Comparison of ENCODE assay signal across 10 cellular contexts in the genomic region with DNA sequence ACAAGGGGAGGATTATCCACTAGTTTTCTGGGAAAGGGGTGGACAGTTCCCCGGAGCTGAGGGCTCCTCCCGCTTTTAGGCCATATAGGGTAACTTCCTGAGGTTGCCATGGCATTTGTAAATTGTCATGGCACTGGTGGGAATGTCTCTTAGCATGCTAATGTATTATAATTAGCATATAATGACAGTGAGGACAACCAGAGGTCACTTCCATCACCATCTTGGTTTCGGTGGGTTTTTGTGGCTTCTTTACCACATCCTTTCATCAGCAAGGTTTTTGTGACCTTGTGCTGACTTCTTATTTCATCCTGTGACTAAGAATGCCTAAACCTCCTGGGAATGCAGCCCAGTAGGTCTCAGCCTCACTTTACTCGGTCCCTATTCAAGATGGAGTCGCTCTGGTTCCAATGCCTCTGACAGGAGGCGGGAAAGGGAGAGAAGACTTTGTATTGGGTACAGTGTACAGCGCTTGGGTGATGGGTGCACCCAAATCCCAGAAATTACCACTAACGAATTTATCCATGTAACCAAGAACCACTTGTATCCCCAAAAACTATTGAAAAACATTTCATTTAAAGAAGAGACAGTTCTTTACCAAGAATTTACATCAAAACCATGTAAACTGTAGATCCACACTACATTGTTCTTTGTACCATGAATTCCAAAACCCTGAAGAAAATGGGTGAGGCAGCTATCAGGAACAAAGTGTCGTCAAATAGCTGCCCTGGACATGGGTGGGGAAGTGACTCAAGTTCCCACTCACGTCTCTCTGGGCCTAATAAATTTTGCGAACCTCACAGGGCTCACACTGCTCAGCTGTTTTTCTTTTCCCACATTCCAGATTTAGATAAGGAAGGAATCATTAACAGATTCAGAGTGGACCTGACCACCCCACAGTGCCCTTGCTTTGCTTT. TPM values are rescaled to one million over a fixed set of nuclear protein-coding genes. Genes with fewer than 3 reads are reported as not detected.
DNase-seq lines count a peak whose midpoint lies in the region; FAIRE-seq and TF ChIP-seq lines count a peak whose summit lies in the region.
"Had no signal": no experiment of that assay in that cellular context is flagged by ENCODE, and none has a peak within 500 bp of the region (broad histone marks: within the 10 kb centered on the region; RNA-seq: fewer than 3 reads in every experiment).

No MANE protein-coding gene starts in this region.

- H3K4me2 ChIP-seq in keratinocyte (ENCODE audit: control insufficient read depth, extremely low read depth, insufficient read depth, low read depth, low read length) (peak overlapping the region; percentile 45), neural progenitor cell (no peak overlapping the region)

- H3K9me3 Mint-ChIP-seq in HFFc6 (no peaks in the 10 kb centered on the region), neural progenitor cell (no peaks in the 10 kb centered on the region)

- H3K36me3 ChIP-seq in keratinocyte (ENCODE audit: control insufficient read depth in 2 of 2, extremely low read depth in 1 of 2, insufficient read depth in 2 of 2, low read length in 2 of 2) (no peaks in the 10 kb centered on the region), neural progenitor cell (no peaks in the 10 kb centered on the region)

- H3K4me1 Mint-ChIP-seq in HFFc6 (ENCODE audit: low read depth): peaks cover 41% of the 10 kb centered on the region
- peaks cover 7% of the 10 kb centered on the region for H3K4me1 Mint-ChIP-seq in neural progenitor cell

- no peak overlapping the region for H3K9ac ChIP-seq in keratinocyte (ENCODE audit: control insufficient read depth, extremely low read depth, insufficient read depth, low read length)
- H3K9ac ChIP-seq in neural progenitor cell: no peak overlapping the region

- no peaks in the 10 kb centered on the region for H3K9me1 ChIP-seq in keratinocyte (ENCODE audit: control insufficient read depth, extremely low read depth, insufficient read depth, low read length)

- DNase-seq in GDM1 (lab: John Stamatoyannopoulos, UW) (peak; percentile 21), HFFc6 (peak; percentile 75), SKM-1 (lab: John Stamatoyannopoulos, UW; ENCODE audit: unreplicated experiment) (peak; percentile 54), keratinocyte (ENCODE audit: low read depth, low spot score) (no peak), NCI-H2227 (lab: John Stamatoyannopoulos, UW; ENCODE audit: unreplicated experiment) (no peak), globus pallidus (ENCODE audit: low spot score) (no peak), neural progenitor cell (ENCODE audit: low spot score) (no peak), kidney glomerular epithelial cell (lab: John Stamatoyannopoulos, UW) (no peak)
- DNase-seq: hypothalamus, NCI-H1436 treated with DMSO at 0.1 percent for 48 hours had no signal

- no peaks in the 10 kb centered on the region for H3K79me2 ChIP-seq in keratinocyte (ENCODE audit: control insufficient read depth, insufficient read depth, low read length)
- H3K79me2 ChIP-seq in neural progenitor cell (ENCODE audit: low read depth): no peaks in the 10 kb centered on the region

- no peaks in the 10 kb centered on the region for H3K9me3 ChIP-seq in keratinocyte (ENCODE audit: control insufficient read depth, low read depth, low read length)
- no peaks in the 10 kb centered on the region for H3K9me3 ChIP-seq in neural progenitor cell (ENCODE audit: low read depth)

- peaks cover 32% of the 10 kb centered on the region for H3K4me1 ChIP-seq in keratinocyte (ENCODE audit: control insufficient read depth, extremely low read depth, insufficient read depth, low read length)
- no peaks in the 10 kb centered on the region for H3K4me1 ChIP-seq in neural progenitor cell

- H3K27me3 Mint-ChIP-seq in HFFc6 (ENCODE audit: insufficient read depth) (peaks cover 13% of the 10 kb centered on the region), neural progenitor cell (ENCODE audit: insufficient read depth, low read depth) (peaks cover 5% of the 10 kb centered on the region)

- H3K4me3 ChIP-seq in keratinocyte (ENCODE audit: control insufficient read depth in 2 of 3, extremely low read depth in 1 of 3, insufficient read depth in 2 of 3, low read depth in 1 of 3, low read length in 3 of 3): peak overlapping the region in 1 of 3 experiments; percentile 14
- no peak overlapping the region for H3K4me3 ChIP-seq in neural progenitor cell

- peak overlapping the region; percentile 28 for H3K27ac ChIP-seq in keratinocyte (ENCODE audit: control insufficient read depth, insufficient read depth, low read length)
- no peak overlapping the region for H3K27ac ChIP-seq in neural progenitor cell

- H3K27me3 ChIP-seq in keratinocyte (ENCODE audit: control insufficient read depth, extremely low read depth, insufficient read depth, low read length) (no peaks in the 10 kb centered on the region), neural progenitor cell (no peaks in the 10 kb centered on the region)

- dilution Hi-C loops in keratinocyte (cut with MboI; ENCODE audit: extremely low pct_ligation_motif_present, low sequenced_read_pairs): no loop called here

- no peaks in the 10 kb centered on the region for H3K36me3 Mint-ChIP-seq in HFFc6 (ENCODE audit: low read depth)
- H3K36me3 Mint-ChIP-seq in neural progenitor cell: peaks cover 1% of the 10 kb centered on the region

- no peaks in the 10 kb centered on the region for H3F3A ChIP-seq in neural progenitor cell (ENCODE audit: low read depth)

- TF ChIP-seq CTCF in HFFc6 (IDR thresholded peaks at IDR 0.05) (no peak), keratinocyte (optimal IDR thresholded peaks at IDR 0.05 in 1 of 3, IDR thresholded peaks at IDR 0.05 in 1 of 3, conservative IDR thresholded peaks at IDR 0.05 in 1 of 3; ENCODE audit: extremely low read depth in 1 of 3, insufficient read depth in 2 of 3, low read length in 3 of 3) (no peak), neural progenitor cell (IDR thresholded peaks at IDR 0.05) (no peak)

- H4K20me1 ChIP-seq in keratinocyte (ENCODE audit: control insufficient read depth, extremely low read depth, insufficient read depth, low read length) (no peaks in the 10 kb centered on the region), neural progenitor cell (ENCODE audit: low read depth) (no peaks in the 10 kb centered on the region)

- peak overlapping the region; percentile 48; the same call in 1 of the 2 replicates for H3K27ac Mint-ChIP-seq in HFFc6
- no peak overlapping the region for H3K27ac Mint-ChIP-seq in neural progenitor cell

- H3K4me3 Mint-ChIP-seq in HFFc6 (no peak overlapping the region), neural progenitor cell (no peak overlapping the region)

- H2AFZ ChIP-seq in keratinocyte (ENCODE audit: control insufficient read depth, low read length) (peak overlapping the region; percentile 25), neural progenitor cell (replicated peaks) (no peak overlapping the region)

- peak; percentile 58 for FAIRE-seq in keratinocyte (lab: Jason Lieb, UNC)

RNA-seq across cellular contexts. Expression of a gene that starts 8.9 kb away (rescaled TPM):
- under 1 TPM in 5 of 6 experiments, not detected in 1; 0.10 to 0.83 (median 0.18) TPM for total RNA-seq in HFFc6 (2021; fragmentation: NEBNext Ultra II Directional; extraction: Animal tissue kit (Norgen Biotek cat#: 25700))
- 0.16 to 1.1 TPM (median 0.77 TPM) in 3 replicates for polyA plus RNA-seq in keratinocyte
- not detected for polyA plus RNA-seq in keratinocyte (2011; ENCODE audit: low read depth)
- polyA plus RNA-seq in keratinocyte (2011; cell fraction: cytosol; rRNA removed): 0.06 and 0.22 TPM in 2 replicates
- polyA plus RNA-seq in keratinocyte (2011; cell fraction: nucleus; rRNA removed): 1.2 and 1.9 TPM in 2 replicates
- 0.18 and 0.36 TPM in 2 replicates for polyA plus RNA-seq in keratinocyte (2012; ENCODE audit: low replicate concordance)
- 0.66 to 1.8 TPM in 2 of 3 replicates, not detected in the other for polyA minus RNA-seq in keratinocyte
- polyA minus RNA-seq in keratinocyte (2011; cell fraction: cytosol; rRNA and poly(A)+ RNA removed): 2.1 TPM
- polyA minus RNA-seq in keratinocyte (2011; cell fraction: nucleus; rRNA and poly(A)+ RNA removed): 0.84 and 1.8 TPM in 2 replicates
- total RNA-seq in neural progenitor cell (ENCODE audit: low replicate concordance): not detected in 2 replicates

RNA-seq across cellular contexts. Expression of a gene that starts 50.6 kb away (rescaled TPM):
- 10 to 100 TPM in 2 of 6 experiments, 1 to 10 TPM in 4; 8.2 to 11.1 (median 9.7) TPM for total RNA-seq in HFFc6 (2021; fragmentation: NEBNext Ultra II Directional; extraction: Animal tissue kit (Norgen Biotek cat#: 25700))
- 4.4 to 6.5 TPM (median 6.1 TPM) in 3 replicates for polyA plus RNA-seq in keratinocyte
- polyA plus RNA-seq in keratinocyte (2011; ENCODE audit: low read depth): 6.1 TPM
- 3.5 and 3.6 TPM in 2 replicates for polyA plus RNA-seq in keratinocyte (2011; cell fraction: cytosol; rRNA removed)
- polyA plus RNA-seq in keratinocyte (2011; cell fraction: nucleus; rRNA removed): 8.9 and 9.9 TPM in 2 replicates
- 11.2 and 16.4 TPM in 2 replicates for polyA plus RNA-seq in keratinocyte (2012; ENCODE audit: low replicate concordance)
- 6.5 to 11.5 TPM (median 11.1 TPM) in 3 replicates for polyA minus RNA-seq in keratinocyte
- 32.4 TPM for polyA minus RNA-seq in keratinocyte (2011; cell fraction: cytosol; rRNA and poly(A)+ RNA removed)
- 12.2 and 52.3 TPM in 2 replicates for polyA minus RNA-seq in keratinocyte (2011; cell fraction: nucleus; rRNA and poly(A)+ RNA removed)
- total RNA-seq in neural progenitor cell (ENCODE audit: low replicate concordance): 1.6 and 2.1 TPM in 2 replicates

RNA-seq across cellular contexts. Expression of a gene that starts 52.1 kb away (rescaled TPM):
- total RNA-seq in HFFc6 (2021; fragmentation: NEBNext Ultra II Directional; extraction: Animal tissue kit (Norgen Biotek cat#: 25700)): not detected
- not detected in 3 replicates for polyA plus RNA-seq in keratinocyte
- not detected for polyA plus RNA-seq in keratinocyte (2011; ENCODE audit: low read depth)
- not detected in 2 replicates for polyA plus RNA-seq in keratinocyte (2011; cell fraction: cytosol; rRNA removed)
- not detected in 2 replicates for polyA plus RNA-seq in keratinocyte (2011; cell fraction: nucleus; rRNA removed)
- polyA plus RNA-seq in keratinocyte (2012; ENCODE audit: low replicate concordance): not detected in 2 replicates
- not detected in 3 replicates for polyA minus RNA-seq in keratinocyte
- polyA minus RNA-seq in keratinocyte (2011; cell fraction: cytosol; rRNA and poly(A)+ RNA removed): not detected
- polyA minus RNA-seq in keratinocyte (2011; cell fraction: nucleus; rRNA and poly(A)+ RNA removed): not detected in 2 replicates
- not detected in 2 replicates for total RNA-seq in neural progenitor cell (ENCODE audit: low replicate concordance)

Comparison
In these comparisons a context has a peak if more than half of its experiments do, and no peak if none do; other contexts are left out.
1. DNase-seq: peak in GDM1 (single experiment), HFFc6 (single experiment) and SKM-1 (single experiment); none in keratinocyte (single experiment), NCI-H2227 (single experiment), globus pallidus (single experiment), neural progenitor cell (single experiment) and kidney glomerular epithelial cell (single experiment).